ENCODE assay signal across 8 cellular contexts in the genomic region with DNA sequence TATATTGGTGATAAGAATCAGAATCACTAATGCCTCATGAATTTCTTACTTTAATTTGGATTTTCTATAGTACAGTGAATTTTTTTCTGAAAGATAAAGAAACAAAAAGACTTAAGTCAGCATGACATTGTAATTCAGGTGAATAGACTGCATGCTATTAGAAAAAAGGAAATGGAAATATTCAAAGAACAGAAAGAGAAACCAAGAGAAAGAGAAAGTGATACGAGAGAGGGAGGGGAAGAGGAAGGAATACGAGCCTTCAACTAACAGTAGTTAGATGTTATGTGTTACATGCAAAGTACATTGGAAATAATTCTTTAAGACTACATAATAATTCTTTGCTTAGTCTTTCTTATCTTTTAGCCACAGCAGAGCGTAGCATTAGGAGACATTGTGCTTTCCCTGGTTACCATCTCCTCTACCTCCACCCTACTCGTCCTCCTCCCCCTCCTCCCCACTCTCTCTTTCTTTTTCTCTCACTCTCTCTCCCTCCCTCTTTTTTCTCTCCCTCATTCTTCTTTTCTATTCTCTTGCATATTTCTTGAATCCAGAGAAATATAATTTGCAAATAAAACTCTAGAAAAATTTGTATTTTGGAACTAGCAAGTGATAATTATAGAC. TPM values are rescaled to one million over a fixed set of nuclear protein-coding genes. Genes with fewer than 3 reads are reported as not detected.
DNase-seq lines count a peak whose midpoint lies in the region; ATAC-seq and TF ChIP-seq lines count a peak whose summit lies in the region.

No MANE protein-coding gene starts in this region.

- H3K4me2 ChIP-seq in smooth muscle cell = no peak overlapping the region

- H3K27ac ChIP-seq in esophagus muscularis mucosa (replicated peaks in 1 of 4) = no peak overlapping the region
- H3K27ac ChIP-seq in left lung = no peak overlapping the region
- H3K27ac ChIP-seq in smooth muscle cell (ENCODE audit: low read depth) = no peak overlapping the region

- WGBS in esophagus muscularis mucosa = 64% methylated on average over 4 of the region's 4 CpGs
- 86% methylated on average over 4 of the region's 4 CpGs for WGBS in smooth muscle cell (ENCODE audit: low lambda C conversion rate)

- H2AFZ ChIP-seq in smooth muscle cell (ENCODE audit: low read depth) = no peak overlapping the region

- ATAC-seq in GM19468 (IDR thresholded peaks at IDR 0.05; ENCODE audit: extremely low read depth, unreplicated experiment) = peak; percentile 95
- peak; percentile 99 for ATAC-seq in HG03460 (IDR thresholded peaks at IDR 0.05; ENCODE audit: unreplicated experiment)
- no peak for ATAC-seq in left lung

- H3K9me3 ChIP-seq in esophagus muscularis mucosa (peaks cover 0 to 3% (median 0%) of the 10 kb centered on the region in 4 donors), left lung (peaks cover 0 to 12% of the 10 kb centered on the region in 2 donors), smooth muscle cell (replicated peaks; ENCODE audit: low read depth) (no peaks in the 10 kb centered on the region)

- H3F3A ChIP-seq in smooth muscle cell (ENCODE audit: low read depth) = no peaks in the 10 kb centered on the region

- TF ChIP-seq POLR2A in esophagus muscularis mucosa (IDR thresholded peaks at IDR 0.05; ENCODE audit: low read depth) = no peak

- H3K36me3 ChIP-seq in GM06990 (ENCODE audit: control insufficient read depth, insufficient read depth, low read length) = no peaks in the 10 kb centered on the region
- H3K36me3 ChIP-seq in esophagus muscularis mucosa = no peaks in the 10 kb centered on the region
- no peaks in the 10 kb centered on the region for H3K36me3 ChIP-seq in left lung
- no peaks in the 10 kb centered on the region for H3K36me3 ChIP-seq in smooth muscle cell (ENCODE audit: low read depth)

- H3K4me3 ChIP-seq in GM06990 (replicated peaks; ENCODE audit: low read depth, low read length) (peak overlapping the region; percentile 41), esophagus muscularis mucosa (peak overlapping the region; percentile 3 to 50 (median 29)), left lung (peak overlapping the region in 1 of 2 donors; percentile 26), smooth muscle cell (no peak overlapping the region)

- intact Hi-C loops in esophagus muscularis mucosa (cut with DNase I) = no loop called here
- intact Hi-C loops in left lung (cut with DNase I) = no loop called here

- TF ChIP-seq EP300 in esophagus muscularis mucosa (IDR thresholded peaks at IDR 0.05) = no peak

- DNase-seq in GM06990 (ENCODE audit: extremely low read depth, insufficient read length) = no peak
- DNase-seq in esophagus muscularis mucosa (ENCODE audit: extremely low spot score) = no peak
- no peak for DNase-seq in SW480 (ENCODE audit: low spot score)
- no peak for DNase-seq in left lung
- DNase-seq in smooth muscle cell (lab: John Stamatoyannopoulos, UW; ENCODE audit: unreplicated experiment) = no peak
- DNase-seq in NCI-H1930 (lab: John Stamatoyannopoulos, UW) = no peak

- H3K4me1 ChIP-seq in esophagus muscularis mucosa = no peaks in the 10 kb centered on the region
- H3K4me1 ChIP-seq in left lung = no peaks in the 10 kb centered on the region
- H3K4me1 ChIP-seq in smooth muscle cell (ENCODE audit: low read depth) = no peaks in the 10 kb centered on the region

- no peaks in the 10 kb centered on the region for H3K27me3 ChIP-seq in GM06990 (replicated peaks; ENCODE audit: control insufficient read depth, insufficient read depth, low read length)
- no peaks in the 10 kb centered on the region for H3K27me3 ChIP-seq in esophagus muscularis mucosa
- no peaks in the 10 kb centered on the region for H3K27me3 ChIP-seq in left lung
- H3K27me3 ChIP-seq in smooth muscle cell (ENCODE audit: low read depth) = no peaks in the 10 kb centered on the region

- no peaks in the 10 kb centered on the region for H3K79me2 ChIP-seq in smooth muscle cell (ENCODE audit: low read depth)

- H4K20me1 ChIP-seq in smooth muscle cell (ENCODE audit: low read depth) = no peaks in the 10 kb centered on the region

- TF ChIP-seq CTCF in GM06990 (IDR thresholded peaks at IDR 0.05; ENCODE audit: insufficient read depth, low read length, poor library complexity, severe bottlenecking) = no peak
- no peak for TF ChIP-seq CTCF in esophagus muscularis mucosa (IDR thresholded peaks at IDR 0.05)
- no peak for TF ChIP-seq CTCF in left lung (IDR thresholded peaks at IDR 0.05)
- no peak for TF ChIP-seq CTCF in smooth muscle cell (IDR thresholded peaks at IDR 0.05; ENCODE audit: borderline replicate concordance, insufficient read depth, poor library complexity, severe bottlenecking)

- H3K9ac ChIP-seq in smooth muscle cell (ENCODE audit: low read depth) = no peak overlapping the region

RNA-seq across cellular contexts. Expression of gene ADGRL4, which starts 46.4 kb away (rescaled TPM):
- total RNA-seq in esophagus muscularis mucosa (10 to 100 TPM; 18.7 to 34.9 (median 32.6) TPM), left lung (10 to 100 TPM; 11.8 to 20.4 TPM), smooth muscle cell (2.8 and 3.1 TPM in 2 replicates)
- polyA plus RNA-seq in smooth muscle cell = 0.54 and 2.7 TPM in 2 replicates
